Comparison of ENCODE assay signal across 1 cellular context in the genomic region with DNA sequence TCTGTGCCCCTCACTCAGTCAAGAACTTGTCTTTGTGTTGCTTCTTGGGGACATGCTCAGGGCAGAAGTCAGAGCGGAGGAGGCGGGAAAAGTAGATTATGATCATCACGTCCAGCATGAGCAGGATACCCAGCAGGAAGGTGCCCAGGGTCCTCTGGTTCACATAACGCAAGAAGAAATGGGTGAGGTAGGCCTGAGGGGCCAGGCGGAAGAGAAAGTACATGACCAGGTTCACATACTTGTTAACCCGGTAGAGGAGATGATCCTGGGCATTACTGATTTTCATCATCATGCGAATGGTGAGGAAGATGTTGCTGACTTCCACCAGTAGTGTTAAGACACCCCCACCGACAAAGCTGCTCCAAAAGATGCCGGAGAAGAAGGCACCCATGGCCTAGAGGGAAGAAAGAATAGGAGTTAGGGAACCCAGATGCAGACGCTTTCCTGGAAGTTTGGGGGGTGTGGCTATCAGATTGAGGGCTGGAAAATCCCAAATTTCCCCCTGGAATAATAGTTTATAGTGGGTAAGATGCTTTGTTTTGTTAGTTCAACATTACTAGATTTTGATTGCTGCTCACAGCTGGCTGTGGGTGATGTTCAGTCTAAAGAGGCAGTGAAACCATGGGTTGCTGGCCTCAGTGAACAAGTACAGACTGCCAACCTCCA.
TF ChIP-seq lines count a peak whose summit lies in the region.

No MANE protein-coding gene starts in this region.

TF ChIP-seq in GM12878, 131 proteins besides CTCF, POLR2A, EP300 and RAD21:
- TF ChIP-seq SMAD5 (IDR thresholded peaks at IDR 0.05; ENCODE audit: low read depth) (peak; percentile 70), ZBED1 (IDR thresholded peaks at IDR 0.05; ENCODE audit: borderline replicate concordance) (peak; percentile 9; the same call in 1 of the 2 replicates), TAF1 (IDR thresholded peaks at IDR 0.05; ENCODE audit: borderline replicate concordance, low read depth, low read length) (no peak), RB1 (IDR thresholded peaks at IDR 0.05; ENCODE audit: borderline replicate concordance) (0 out of 2 replicates have a peak, but pooled peaks have one; percentile 34), HDGF (IDR thresholded peaks at IDR 0.05) (0 out of 2 replicates have a peak, but pooled peaks have one; percentile 19)
- TF ChIP-seq, protein P1, sequence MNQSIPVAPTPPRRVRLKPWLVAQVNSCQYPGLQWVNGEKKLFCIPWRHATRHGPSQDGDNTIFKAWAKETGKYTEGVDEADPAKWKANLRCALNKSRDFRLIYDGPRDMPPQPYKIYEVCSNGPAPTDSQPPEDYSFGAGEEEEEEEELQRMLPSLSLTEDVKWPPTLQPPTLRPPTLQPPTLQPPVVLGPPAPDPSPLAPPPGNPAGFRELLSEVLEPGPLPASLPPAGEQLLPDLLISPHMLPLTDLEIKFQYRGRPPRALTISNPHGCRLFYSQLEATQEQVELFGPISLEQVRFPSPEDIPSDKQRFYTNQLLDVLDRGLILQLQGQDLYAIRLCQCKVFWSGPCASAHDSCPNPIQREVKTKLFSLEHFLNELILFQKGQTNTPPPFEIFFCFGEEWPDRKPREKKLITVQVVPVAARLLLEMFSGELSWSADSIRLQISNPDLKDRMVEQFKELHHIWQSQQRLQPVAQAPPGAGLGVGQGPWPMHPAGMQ (IDR thresholded peaks at IDR 0.05; ENCODE audit: borderline replicate concordance): no peak
- TF ChIP-seq, protein P2, sequence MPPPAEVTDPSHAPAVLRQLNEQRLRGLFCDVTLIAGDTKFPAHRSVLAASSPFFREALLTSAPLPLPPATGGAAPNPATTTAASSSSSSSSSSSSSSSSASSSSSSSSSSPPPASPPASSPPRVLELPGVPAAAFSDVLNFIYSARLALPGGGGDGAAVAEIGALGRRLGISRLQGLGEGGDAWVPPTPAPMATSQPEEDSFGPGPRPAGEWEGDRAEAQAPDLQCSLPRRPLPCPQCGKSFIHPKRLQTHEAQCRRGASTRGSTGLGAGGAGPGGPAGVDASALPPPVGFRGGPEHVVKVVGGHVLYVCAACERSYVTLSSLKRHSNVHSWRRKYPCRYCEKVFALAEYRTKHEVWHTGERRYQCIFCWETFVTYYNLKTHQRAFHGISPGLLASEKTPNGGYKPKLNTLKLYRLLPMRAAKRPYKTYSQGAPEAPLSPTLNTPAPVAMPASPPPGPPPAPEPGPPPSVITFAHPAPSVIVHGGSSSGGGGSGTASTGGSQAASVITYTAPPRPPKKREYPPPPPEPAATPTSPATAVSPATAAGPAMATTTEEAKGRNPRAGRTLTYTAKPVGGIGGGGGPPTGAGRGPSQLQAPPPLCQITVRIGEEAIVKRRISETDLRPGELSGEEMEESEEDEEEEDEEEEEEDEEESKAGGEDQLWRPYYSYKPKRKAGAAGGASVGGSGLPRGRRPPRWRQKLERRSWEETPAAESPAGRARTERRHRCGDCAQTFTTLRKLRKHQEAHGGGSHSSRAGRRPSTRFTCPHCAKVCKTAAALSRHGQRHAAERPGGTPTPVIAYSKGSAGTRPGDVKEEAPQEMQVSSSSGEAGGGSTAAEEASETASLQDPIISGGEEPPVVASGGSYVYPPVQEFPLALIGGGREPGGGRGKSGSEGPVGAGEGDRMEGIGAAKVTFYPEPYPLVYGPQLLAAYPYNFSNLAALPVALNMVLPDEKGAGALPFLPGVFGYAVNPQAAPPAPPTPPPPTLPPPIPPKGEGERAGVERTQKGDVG (CRISPR knock-in tag; IDR thresholded peaks at IDR 0.05): no peak
- TF ChIP-seq, protein P3, sequence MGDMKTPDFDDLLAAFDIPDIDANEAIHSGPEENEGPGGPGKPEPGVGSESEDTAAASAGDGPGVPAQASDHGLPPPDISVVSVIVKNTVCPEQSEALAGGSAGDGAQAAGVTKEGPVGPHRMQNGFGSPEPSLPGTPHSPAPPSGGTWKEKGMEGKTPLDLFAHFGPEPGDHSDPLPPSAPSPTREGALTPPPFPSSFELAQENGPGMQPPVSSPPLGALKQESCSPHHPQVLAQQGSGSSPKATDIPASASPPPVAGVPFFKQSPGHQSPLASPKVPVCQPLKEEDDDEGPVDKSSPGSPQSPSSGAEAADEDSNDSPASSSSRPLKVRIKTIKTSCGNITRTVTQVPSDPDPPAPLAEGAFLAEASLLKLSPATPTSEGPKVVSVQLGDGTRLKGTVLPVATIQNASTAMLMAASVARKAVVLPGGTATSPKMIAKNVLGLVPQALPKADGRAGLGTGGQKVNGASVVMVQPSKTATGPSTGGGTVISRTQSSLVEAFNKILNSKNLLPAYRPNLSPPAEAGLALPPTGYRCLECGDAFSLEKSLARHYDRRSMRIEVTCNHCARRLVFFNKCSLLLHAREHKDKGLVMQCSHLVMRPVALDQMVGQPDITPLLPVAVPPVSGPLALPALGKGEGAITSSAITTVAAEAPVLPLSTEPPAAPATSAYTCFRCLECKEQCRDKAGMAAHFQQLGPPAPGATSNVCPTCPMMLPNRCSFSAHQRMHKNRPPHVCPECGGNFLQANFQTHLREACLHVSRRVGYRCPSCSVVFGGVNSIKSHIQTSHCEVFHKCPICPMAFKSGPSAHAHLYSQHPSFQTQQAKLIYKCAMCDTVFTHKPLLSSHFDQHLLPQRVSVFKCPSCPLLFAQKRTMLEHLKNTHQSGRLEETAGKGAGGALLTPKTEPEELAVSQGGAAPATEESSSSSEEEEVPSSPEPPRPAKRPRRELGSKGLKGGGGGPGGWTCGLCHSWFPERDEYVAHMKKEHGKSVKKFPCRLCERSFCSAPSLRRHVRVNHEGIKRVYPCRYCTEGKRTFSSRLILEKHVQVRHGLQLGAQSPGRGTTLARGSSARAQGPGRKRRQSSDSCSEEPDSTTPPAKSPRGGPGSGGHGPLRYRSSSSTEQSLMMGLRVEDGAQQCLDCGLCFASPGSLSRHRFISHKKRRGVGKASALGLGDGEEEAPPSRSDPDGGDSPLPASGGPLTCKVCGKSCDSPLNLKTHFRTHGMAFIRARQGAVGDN (IDR thresholded peaks at IDR 0.05): no peak
